ENCODE assay signal across 8 cellular contexts in genomic region chr15:71011503-71012155, GRCh38.
DNase-seq lines count a peak whose midpoint lies in the region; ATAC-seq and TF ChIP-seq lines count a peak whose summit lies in the region.

No MANE protein-coding gene starts in this region.

- TF ChIP-seq CTCF in HCT116 (IDR thresholded peaks at IDR 0.05 in 2 of 3, conservative IDR thresholded peaks at IDR 0.05 in 1 of 3; ENCODE audit: borderline replicate concordance in 1 of 3, insufficient read depth in 1 of 3, low read depth in 2 of 3, low read length in 2 of 3) = peak; percentile 73 to 93 (median 77)
- TF ChIP-seq CTCF in glutamatergic neuron (IDR thresholded peaks at IDR 0.05; ENCODE audit: partially characterized antibody, unreplicated experiment) = peak; percentile 81

- H4K20me1 ChIP-seq in HCT116 (ENCODE audit: insufficient read depth) = no peaks in the 10 kb centered on the region

- H3K4me2 ChIP-seq in HCT116 (ENCODE audit: low read length) = no peak overlapping the region

- ATAC-seq in HCT116 (peak; percentile 84), HG03457 (IDR thresholded peaks at IDR 0.05; ENCODE audit: unreplicated experiment) (no peak)

- CTCF ChIA-PET in HCT116 (lab: Charles Lee) = interaction anchor here (0.6 to 3.0 kb wide), 11 partner anchors 10 to 732 kb away, joined by 3 to 16 read pairs (median 3); no protein-coding TSS in a partner anchor

- H3K36me3 Mint-ChIP-seq in glutamatergic neuron (ENCODE audit: unreplicated experiment) = no peaks in the 10 kb centered on the region

- no TSS peak for BruUV-seq in HCT116 (replicated peaks; lab: Mats Ljungman, UMichigan)

- H3K27ac ChIP-seq in HCT116 (ENCODE audit: low read depth, low read length) = no peak overlapping the region

- no peak overlapping the region for H3K4me3 Mint-ChIP-seq in glutamatergic neuron (ENCODE audit: unreplicated experiment)

- RAD21 ChIA-PET in HCT116 (lab: Charles Lee; ENCODE audit: low non-redundant PET in 1 of 2, low total read pairs in 2 of 2, uncharacterized antibody in 2 of 2, unreplicated experiment in 2 of 2) = interaction anchor here (0.9 to 2.0 kb wide), 5 partner anchors 92 to 433 kb away, joined by 3 to 8 read pairs (median 4); partner anchors contain the start of gene THSD4 (in 1 of the 2)

- POLR2A ChIA-PET in HCT116 (lab: Charles Lee) = no interaction called here

- no peaks in the 10 kb centered on the region for H3K36me3 ChIP-seq in HCT116 (ENCODE audit: control insufficient read depth in 1 of 2, insufficient read depth in 2 of 2, low read length in 2 of 2)

- H3K9me3 ChIP-seq in HCT116 (ENCODE audit: control insufficient read depth in 1 of 2, insufficient read depth in 1 of 2, low read depth in 1 of 2, low read length in 2 of 2) = no peaks in the 10 kb centered on the region

- no peaks in the 10 kb centered on the region for H3K4me1 ChIP-seq in HCT116 (ENCODE audit: control insufficient read depth in 1 of 2, insufficient read depth in 2 of 2, low read length in 2 of 2)

- in situ Hi-C loops in SK-MEL-5 (cut with HindIII; ENCODE audit: low pct_unique_long_range_greater_than_20kb, low sequenced_read_pairs) = no loop called here

- H3K9me2 ChIP-seq in HCT116 (ENCODE audit: insufficient read depth) = no peaks in the 10 kb centered on the region

- DNase-seq in AG08395 (ENCODE audit: low spot score) (peak; percentile 66), HCT116 (ENCODE audit: low read depth, low spot score) (peak; percentile 28), SK-MEL-5 (ENCODE audit: low read depth, low spot score) (peak; percentile 58), glutamatergic neuron (no peak), smooth muscle cell of the brain vasculature (ENCODE audit: low read depth, low spot score) (peak; percentile 23), NCI-H446 treated with DMSO at 0.1 percent for 48 hours (lab: John Stamatoyannopoulos, UW) (no peak)
- DNase-seq in activated CD4-positive, alpha-beta T cell treated with anti-CD3 and anti-CD28 coated beads, Interleukin-2, amount 50 U/mL, for 1 hour = no peak

- no peaks in the 10 kb centered on the region for H3K4me1 Mint-ChIP-seq in glutamatergic neuron (ENCODE audit: low read depth, unreplicated experiment)

- no peak overlapping the region for H2AFZ ChIP-seq in HCT116 (ENCODE audit: low read depth, low read length, poor library complexity, severe bottlenecking)

- H3K27me3 ChIP-seq in HCT116 (ENCODE audit: insufficient read depth, low read length) = no peaks in the 10 kb centered on the region

- TF ChIP-seq RAD21 in HCT116 (IDR thresholded peaks at IDR 0.05; ENCODE audit: low read depth) = peak; percentile 86

- H3K9me3 Mint-ChIP-seq in glutamatergic neuron (ENCODE audit: unreplicated experiment) = no peaks in the 10 kb centered on the region

- H3K27me3 Mint-ChIP-seq in glutamatergic neuron (ENCODE audit: unreplicated experiment) = no peaks in the 10 kb centered on the region

- H3K9ac ChIP-seq in HCT116 (ENCODE audit: low read length) = no peak overlapping the region

- intact Hi-C loops in HCT116 (cut with micrococcal nuclease) = loop anchor here (2.0 kb wide), 1 partner anchor 429 kb away; no protein-coding TSS in a partner anchor

- H3K4me3 ChIP-seq in HCT116 (replicated peaks in 1 of 2; ENCODE audit: low read depth in 1 of 2, low read length in 2 of 2) = no peak overlapping the region

- TF ChIP-seq POLR2A in HCT116 (IDR thresholded peaks at IDR 0.05; ENCODE audit: borderline replicate concordance, extremely low read depth, insufficient read depth, insufficient read length) = no peak

- H3K79me2 ChIP-seq in HCT116 (ENCODE audit: insufficient read depth, low read length) = no peaks in the 10 kb centered on the region

- no peak overlapping the region for H3K27ac Mint-ChIP-seq in glutamatergic neuron (ENCODE audit: unreplicated experiment)

TF ChIP-seq in HCT116, 20 proteins besides CTCF, POLR2A, EP300 and RAD21:
- TF ChIP-seq CBX3 (IDR thresholded peaks at IDR 0.05; ENCODE audit: low read depth) (no peak), MAX (IDR thresholded peaks at IDR 0.05) (no peak), ZFX (IDR thresholded peaks at IDR 0.05) (no peak), ZBTB33 (IDR thresholded peaks at IDR 0.05; ENCODE audit: extremely low read depth, insufficient replicate concordance, low read length) (no peak), TCF7L2 (IDR thresholded peaks at IDR 0.05; ENCODE audit: borderline replicate concordance, extremely low read depth, insufficient read depth, insufficient read length) (no peak)

Comparison
In these comparisons a context has a peak if more than half of its experiments do, and no peak if none do; other contexts are left out.
1. DNase-seq: peak in AG08395 (single experiment), HCT116 (single experiment), SK-MEL-5 (single experiment) and smooth muscle cell of the brain vasculature (single experiment); none in glutamatergic neuron (single experiment), activated CD4-positive, alpha-beta T cell treated with anti-CD3 and anti-CD28 coated beads, Interleukin-2, amount 50 U/mL, for 1 hour (single experiment) and NCI-H446 treated with DMSO at 0.1 percent for 48 hours (single experiment).